In the genomic region with DNA sequence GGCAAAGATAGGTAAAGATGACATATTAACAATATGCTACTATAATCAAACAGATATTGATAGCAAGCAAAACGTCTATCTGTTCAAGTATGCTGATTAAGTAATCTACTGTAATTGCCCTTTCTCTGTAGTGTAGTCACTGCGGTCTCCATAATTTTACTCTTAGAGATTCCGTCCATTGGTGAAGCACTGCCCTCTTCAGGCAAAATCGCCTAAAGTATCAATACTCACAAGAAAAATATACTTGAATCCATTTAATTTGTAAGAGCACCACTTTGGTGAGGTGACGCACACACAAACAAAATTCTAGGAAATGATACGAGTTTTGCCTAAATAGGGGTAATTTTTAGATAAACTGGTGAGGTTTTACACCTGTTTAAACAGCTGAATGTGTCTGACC, we compare ENCODE assay signal across 10 cellular contexts.
A peak's percentile ranks its signal among the peaks of the same experiment; 100 is the strongest.
DNase-seq lines count a peak whose midpoint lies in the region; ATAC-seq, FAIRE-seq and TF ChIP-seq lines count a peak whose summit lies in the region.
"Had no signal": no experiment of that assay in that cellular context is flagged by ENCODE, and none has a peak within 500 bp of the region (broad histone marks: within the 10 kb centered on the region; RNA-seq: fewer than 3 reads in every experiment).

No MANE protein-coding gene starts in this region.

- no peak overlapping the region for H3K4me3 ChIP-seq in cardiac fibroblast (replicated peaks in 1 of 2; ENCODE audit: low read depth in 2 of 2, low read length in 2 of 2)

- ATAC-seq in HG03460 (IDR thresholded peaks at IDR 0.05; ENCODE audit: unreplicated experiment), result no peak
- no peak for ATAC-seq in HG03354 (IDR thresholded peaks at IDR 0.05; ENCODE audit: poor library complexity, severe bottlenecking, unreplicated experiment)
- ATAC-seq: HCT116 had no signal

- DNase-seq in GM04504 (ENCODE audit: low read depth), result peak; percentile 9
- peak; percentile 23 for DNase-seq in NCI-H2081 treated with DMSO at 0.1 percent for 48 hours (lab: John Stamatoyannopoulos, UW)
- DNase-seq in cardiac fibroblast (ENCODE audit: low read depth in 2 of 2), result peak; percentile 40 to 66
- DNase-seq in neural crest cell (ENCODE audit: low read depth, low spot score), result peak; percentile 22
- DNase-seq in GOT3 (lab: John Stamatoyannopoulos, UW), result no peak
- DNase-seq in GM12892 (ENCODE audit: insufficient read length), result no peak
- DNase-seq: naive B cell had no signal

- no peaks in the 10 kb centered on the region for H3K4me1 Mint-ChIP-seq in neural crest cell
- H3K4me1 Mint-ChIP-seq: naive B cell had no signal

- no peak overlapping the region for H3K4me3 Mint-ChIP-seq in neural crest cell
- H3K4me3 Mint-ChIP-seq: naive B cell had no signal

- H3K36me3 Mint-ChIP-seq in neural crest cell (ENCODE audit: low read depth), result no peaks in the 10 kb centered on the region
- H3K36me3 Mint-ChIP-seq: naive B cell had no signal

- no peaks in the 10 kb centered on the region for H3K9me3 Mint-ChIP-seq in neural crest cell
- H3K9me3 Mint-ChIP-seq: naive B cell had no signal

- H3K27me3 Mint-ChIP-seq in neural crest cell (ENCODE audit: low read depth), result no peaks in the 10 kb centered on the region
- H3K27me3 Mint-ChIP-seq: naive B cell had no signal

- TF ChIP-seq CTCF in cardiac fibroblast (IDR thresholded peaks at IDR 0.05; ENCODE audit: low read depth, low read length) (peak; percentile 26), neural crest cell (conservative IDR thresholded peaks at IDR 0.05) (peak; percentile 69)

- TF ChIP-seq POLR2A in GM12892 (IDR thresholded peaks at IDR 0.05; ENCODE audit: low read depth, low read length), result no peak

- H3K27ac Mint-ChIP-seq in neural crest cell (ENCODE audit: unreplicated experiment), result no peak overlapping the region

- FAIRE-seq in GM12892 (lab: Jason Lieb, UNC), result no peak

Comparison
In these comparisons a context has a peak if more than half of its experiments do, and no peak if none do; other contexts are left out.
1. DNase-seq: peak in GM04504 (single experiment), NCI-H2081 treated with DMSO at 0.1 percent for 48 hours (single experiment), cardiac fibroblast (2 of 2) and neural crest cell (single experiment); none in GOT3 (single experiment) and GM12892 (single experiment).